ENCODE assay signal across 15 cellular contexts in genomic region chr16:52825882-52826281, GRCh38.
DNase-seq lines count a peak whose midpoint lies in the region; TF ChIP-seq lines count a peak whose summit lies in the region.
"Had no signal": no experiment of that assay in that cellular context is flagged by ENCODE, and none has a peak within 500 bp of the region (broad histone marks: within the 10 kb centered on the region; RNA-seq: fewer than 3 reads in every experiment).

No MANE protein-coding gene starts in this region.

- H3K27me3 Mint-ChIP-seq in MCF 10A (ENCODE audit: insufficient read depth, unreplicated experiment) = peaks cover 13% of the 10 kb centered on the region
- H3K27me3 Mint-ChIP-seq: activated CD4-positive, alpha-beta memory T cell treated with anti-CD3 and anti-CD28 coated beads, Interleukin-2, amount 10 ng/mL, durations not matched to agents 7 days and 5 days; CD4-positive, alpha-beta memory T cell; T-helper 17 cell had no signal

- H3K36me3 ChIP-seq in breast epithelium (no peaks in the 10 kb centered on the region), SJCRH30 (no peaks in the 10 kb centered on the region), stomach (no peaks in the 10 kb centered on the region), thyroid gland (no peaks in the 10 kb centered on the region)
- H3K36me3 ChIP-seq: colonic mucosa had no signal

- H3K4me3 Mint-ChIP-seq in MCF 10A (ENCODE audit: unreplicated experiment) = no peak overlapping the region
- H3K4me3 Mint-ChIP-seq: activated CD4-positive, alpha-beta memory T cell treated with anti-CD3 and anti-CD28 coated beads, Interleukin-2, amount 10 ng/mL, durations not matched to agents 7 days and 5 days; activated T-cell treated with anti-CD3 and anti-CD28 coated beads, Interleukin-2, amount 50 U/mL, for 72 hours; CD4-positive, alpha-beta memory T cell; T-helper 17 cell had no signal

- 83 to 90% (median 89%) methylated on average over 5 of the region's 5 CpGs for WGBS in stomach, 5 donors
- 63 to 67% methylated on average over 5 of the region's 5 CpGs for WGBS in thyroid gland, 2 donors

- H3K36me3 Mint-ChIP-seq in MCF 10A (ENCODE audit: insufficient read depth, unreplicated experiment) = no peaks in the 10 kb centered on the region
- H3K36me3 Mint-ChIP-seq: activated naive CD4-positive, alpha-beta T cell treated with anti-CD3 and anti-CD28 coated beads, Interleukin-2, amount 50 U/mL, for 72 hours; CD4-positive, alpha-beta memory T cell had no signal

- DNase-seq in MCF 10A (ENCODE audit: unreplicated experiment) (peak; percentile 14), breast epithelium (ENCODE audit: low spot score in 2 of 2) (no peak), NCI-H2171 (lab: John Stamatoyannopoulos, UW) (peak; percentile 90), SJCRH30 (peak; percentile 53 to 60), DMS114 treated with DMSO at 0.1 percent for 48 hours (lab: John Stamatoyannopoulos, UW; ENCODE audit: unreplicated experiment) (no peak), stomach (no peak), mesenteric fat pad (ENCODE audit: low spot score) (no peak), thyroid gland (no peak)
- DNase-seq: activated CD4-positive, alpha-beta memory T cell treated with anti-CD3 and anti-CD28 coated beads, Interleukin-2, amount 10 ng/mL, durations not matched to agents 7 days and 5 days; activated T-cell treated with anti-CD3 and anti-CD28 coated beads, Interleukin-2, amount 50 U/mL, for 72 hours; CD4-positive, alpha-beta memory T cell; colonic mucosa; T-helper 17 cell had no signal

- POLR2A ChIA-PET in MCF 10A (lab: Yijun Ruan, JAX) = no interaction called here

- CTCF ChIA-PET in MCF 10A (lab: Yijun Ruan, JAX) = interaction anchor here (0.6 to 1.9 kb wide), 2 partner anchors 44 to 634 kb away, joined by 3 to 5 read pairs; no protein-coding TSS in a partner anchor

- H3K27me3 ChIP-seq in breast epithelium = no peaks in the 10 kb centered on the region
- no peaks in the 10 kb centered on the region for H3K27me3 ChIP-seq in SJCRH30
- H3K27me3 ChIP-seq in stomach = no peaks in the 10 kb centered on the region
- no peaks in the 10 kb centered on the region for H3K27me3 ChIP-seq in thyroid gland
- H3K27me3 ChIP-seq: colonic mucosa had no signal

- H3K27ac ChIP-seq in breast epithelium = no peak overlapping the region
- no peak overlapping the region for H3K27ac ChIP-seq in SJCRH30
- H3K27ac ChIP-seq in stomach = peak overlapping the region in 1 of 5 donors; percentile 2
- H3K27ac ChIP-seq in thyroid gland = no peak overlapping the region
- H3K27ac ChIP-seq: colonic mucosa had no signal

- no peak overlapping the region for H3K27ac Mint-ChIP-seq in MCF 10A (ENCODE audit: low read depth, unreplicated experiment)
- H3K27ac Mint-ChIP-seq: activated CD4-positive, alpha-beta memory T cell treated with anti-CD3 and anti-CD28 coated beads, Interleukin-2, amount 10 ng/mL, durations not matched to agents 7 days and 5 days; activated naive CD4-positive, alpha-beta T cell treated with anti-CD3 and anti-CD28 coated beads, Interleukin-2, amount 50 U/mL, for 72 hours; activated T-cell treated with anti-CD3 and anti-CD28 coated beads, Interleukin-2, amount 50 U/mL, for 72 hours; CD4-positive, alpha-beta memory T cell; T-helper 17 cell had no signal

- intact Hi-C loops in MCF 10A (cut with micrococcal nuclease) (no loop called here), breast epithelium (cut with DNase I; ENCODE audit: low total_unique reads) (no loop called here), stomach (cut with DNase I; ENCODE audit: low total_unique reads) (no loop called here), thyroid gland (cut with DNase I) (no loop called here)

- H3K4me1 ChIP-seq in breast epithelium = no peaks in the 10 kb centered on the region
- peaks cover 5% of the 10 kb centered on the region; the same call in 1 of the 2 replicates for H3K4me1 ChIP-seq in SJCRH30
- H3K4me1 ChIP-seq in stomach = no peaks in the 10 kb centered on the region
- no peaks in the 10 kb centered on the region for H3K4me1 ChIP-seq in thyroid gland
- H3K4me1 ChIP-seq: colonic mucosa had no signal

- TF ChIP-seq POLR2A in breast epithelium (IDR thresholded peaks at IDR 0.05) (no peak), stomach (IDR thresholded peaks at IDR 0.05) (no peak), thyroid gland (IDR thresholded peaks at IDR 0.05) (no peak)

- TF ChIP-seq EP300 in stomach (IDR thresholded peaks at IDR 0.05) = no peak

- no peak overlapping the region for H3K4me3 ChIP-seq in breast epithelium
- no peak overlapping the region for H3K4me3 ChIP-seq in SJCRH30
- H3K4me3 ChIP-seq in stomach = no peak overlapping the region
- no peak overlapping the region for H3K4me3 ChIP-seq in thyroid gland (replicated peaks in 1 of 3)
- H3K4me3 ChIP-seq: colonic mucosa, GM12878 had no signal

- BruUV-seq in MCF 10A (replicated peaks; lab: Mats Ljungman, UMichigan) = no TSS peak

- TF ChIP-seq CTCF in MCF 10A (IDR thresholded peaks at IDR 0.05; ENCODE audit: unreplicated experiment) (no peak), breast epithelium (IDR thresholded peaks at IDR 0.05) (no peak), stomach (IDR thresholded peaks at IDR 0.05) (no peak), thyroid gland (IDR thresholded peaks at IDR 0.05) (no peak)

- H3K9me3 Mint-ChIP-seq in MCF 10A (ENCODE audit: unreplicated experiment) = no peaks in the 10 kb centered on the region
- H3K9me3 Mint-ChIP-seq: activated CD4-positive, alpha-beta memory T cell treated with anti-CD3 and anti-CD28 coated beads, Interleukin-2, amount 10 ng/mL, durations not matched to agents 7 days and 5 days had no signal

- H3K9me3 ChIP-seq in breast epithelium (no peaks in the 10 kb centered on the region), SJCRH30 (replicated peaks) (no peaks in the 10 kb centered on the region), stomach (no peaks in the 10 kb centered on the region), thyroid gland (no peaks in the 10 kb centered on the region)
- H3K9me3 ChIP-seq: colonic mucosa had no signal

- no peaks in the 10 kb centered on the region for H3K4me1 Mint-ChIP-seq in MCF 10A (ENCODE audit: insufficient read depth, unreplicated experiment)
- H3K4me1 Mint-ChIP-seq: activated CD4-positive, alpha-beta memory T cell treated with anti-CD3 and anti-CD28 coated beads, Interleukin-2, amount 10 ng/mL, durations not matched to agents 7 days and 5 days; CD4-positive, alpha-beta memory T cell; T-helper 17 cell had no signal

Comparison
In these comparisons a context has a peak if more than half of its experiments do, and no peak if none do; other contexts are left out.
1. DNase-seq: peak in MCF 10A (single experiment), NCI-H2171 (single experiment) and SJCRH30 (2 of 2); none in breast epithelium (0 of 2), DMS114 treated with DMSO at 0.1 percent for 48 hours (single experiment), stomach (single experiment), mesenteric fat pad (single experiment) and thyroid gland (0 of 2).